In the genomic region with DNA sequence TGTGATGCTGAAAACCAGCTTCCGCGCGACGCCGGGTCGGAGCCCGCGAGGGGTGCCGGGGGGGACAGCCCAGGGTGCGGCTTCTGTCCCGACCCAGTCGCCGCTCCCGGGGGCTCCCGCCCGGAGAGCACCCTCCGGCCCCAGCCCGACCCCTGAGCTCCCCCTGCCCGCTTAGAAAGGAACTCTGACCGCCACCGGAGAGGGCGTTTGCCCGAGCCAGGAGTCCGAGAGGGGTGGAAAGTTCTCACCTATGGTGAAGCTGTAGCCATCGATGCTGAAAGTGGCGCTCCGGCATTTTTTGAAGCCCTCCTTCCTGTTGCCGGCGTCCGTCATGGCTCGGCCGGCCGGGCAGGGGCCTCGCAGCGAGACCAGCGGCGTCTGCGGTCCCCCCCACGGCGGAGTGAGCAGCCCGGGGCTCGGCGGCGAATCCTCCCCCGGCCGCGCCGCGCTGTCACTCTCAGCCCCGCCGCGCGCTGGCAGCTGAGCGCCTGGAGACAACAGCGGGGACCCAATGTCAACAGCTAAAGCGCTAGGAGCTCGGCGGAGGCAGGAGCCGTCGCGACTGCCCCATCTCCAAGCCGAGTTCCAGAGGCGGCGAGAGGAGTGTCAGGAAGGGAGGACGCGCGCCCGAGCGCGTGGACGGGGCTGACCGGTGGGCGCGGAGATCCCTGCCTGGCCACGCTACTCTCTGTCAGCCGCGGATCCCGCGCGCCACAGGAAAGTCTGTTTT, we compare ENCODE assay signal across 9 cellular contexts.
DNase-seq lines count a peak whose midpoint lies in the region; ATAC-seq, FAIRE-seq and TF ChIP-seq lines count a peak whose summit lies in the region.
"Had no signal": no experiment of that assay in that cellular context is flagged by ENCODE, and none has a peak within 500 bp of the region (broad histone marks: within the 10 kb centered on the region; RNA-seq: fewer than 3 reads in every experiment).

No MANE protein-coding gene starts in this region.

- H4K20me1 ChIP-seq in K562 (replicated peaks; ENCODE audit: control insufficient read depth, insufficient read depth, low read length) (no peaks in the 10 kb centered on the region), keratinocyte (ENCODE audit: control insufficient read depth, extremely low read depth, insufficient read depth, low read length) (no peaks in the 10 kb centered on the region)

- no peak for TF ChIP-seq POLR2A in K562 (conservative IDR thresholded peaks at IDR 0.05)

- H3K9me1 ChIP-seq in K562 (ENCODE audit: control insufficient read depth, insufficient read depth, low read length) (no peaks in the 10 kb centered on the region), keratinocyte (ENCODE audit: control insufficient read depth, extremely low read depth, insufficient read depth, low read length) (no peaks in the 10 kb centered on the region)

- DNase-seq in DMS79 treated with DMSO at 0.1 percent for 48 hours (lab: John Stamatoyannopoulos, UW) (peak; percentile 18), DMS79 (lab: John Stamatoyannopoulos, UW) (no peak), K562 (ENCODE audit: extremely low read depth in 1 of 4, low spot score in 3 of 4) (peak in 1 of 4 experiments; percentile 5), keratinocyte (ENCODE audit: low read depth, low spot score) (no peak), HK-2 (ENCODE audit: unreplicated experiment) (no peak), GM10266 (ENCODE audit: extremely low spot score) (no peak)
- DNase-seq: activated CD4-positive, CD25-positive, alpha-beta regulatory T cell had no signal

- in situ Hi-C loops in K562 (cut with MboI): no loop called here

- CTCF ChIA-PET in K562 (lab: Yijun Ruan, JAX; ENCODE audit: low intra/inter-chr PET ratio): no interaction called here

- H3K27me3 ChIP-seq in K562 (ENCODE audit: control insufficient read depth in 2 of 2, insufficient read depth in 2 of 2, low read length in 2 of 2): peaks cover 12 to 28% of the 10 kb centered on the region in 2 experiments; a peak in 3 of 5 replicates
- peaks cover 46% of the 10 kb centered on the region for H3K27me3 ChIP-seq in keratinocyte (ENCODE audit: control insufficient read depth, extremely low read depth, insufficient read depth, low read length)
- H3K27me3 ChIP-seq in stomach smooth muscle (ENCODE audit: control insufficient read depth in 1 of 2, insufficient read depth in 2 of 2, low read length in 2 of 2): peaks cover 15 to 25% of the 10 kb centered on the region in 2 donors

- H3K79me2 ChIP-seq in K562 (ENCODE audit: control insufficient read depth, insufficient read depth, low read length) (no peaks in the 10 kb centered on the region), keratinocyte (ENCODE audit: control insufficient read depth, insufficient read depth, low read length) (no peaks in the 10 kb centered on the region)

- TF ChIP-seq CTCF in K562 (IDR thresholded peaks at IDR 0.05 in 2 of 3, conservative IDR thresholded peaks at IDR 0.05 in 1 of 3; ENCODE audit: insufficient read depth in 2 of 3, low read depth in 1 of 3, low read length in 3 of 3) (no peak), keratinocyte (optimal IDR thresholded peaks at IDR 0.05 in 1 of 3, IDR thresholded peaks at IDR 0.05 in 1 of 3, conservative IDR thresholded peaks at IDR 0.05 in 1 of 3; ENCODE audit: extremely low read depth in 1 of 3, insufficient read depth in 2 of 3, low read length in 3 of 3) (no peak), GM10266 (IDR thresholded peaks at IDR 0.05; ENCODE audit: control insufficient read depth, insufficient read depth, low read depth, missing control alignments) (no peak)

- peak; percentile 73 for ATAC-seq in K562
- ATAC-seq in GM21786 (IDR thresholded peaks at IDR 0.05; ENCODE audit: unreplicated experiment): no peak

- H3K4me2 ChIP-seq in K562 (ENCODE audit: insufficient read depth, low read length) (peak overlapping the region; percentile 69), keratinocyte (ENCODE audit: control insufficient read depth, extremely low read depth, insufficient read depth, low read depth, low read length) (peak overlapping the region; percentile 86)

- no TSS peak for BruUV-seq in K562 (replicated peaks; lab: Mats Ljungman, UMichigan)

- intact Hi-C loops in K562 (cut with micrococcal nuclease): no loop called here

- dilution Hi-C loops in keratinocyte (cut with MboI; ENCODE audit: extremely low pct_ligation_motif_present, low sequenced_read_pairs): no loop called here

- H2AFZ ChIP-seq in K562 (ENCODE audit: low read depth, low read length) (peak overlapping the region; percentile 7; the same call in 1 of the 2 replicates), keratinocyte (ENCODE audit: control insufficient read depth, low read length) (peak overlapping the region; percentile 83)

- H3K9me3 ChIP-seq in K562 (replicated peaks; ENCODE audit: control insufficient read depth, insufficient read depth, low read depth, low read length) (no peaks in the 10 kb centered on the region), keratinocyte (ENCODE audit: control insufficient read depth, low read depth, low read length) (no peaks in the 10 kb centered on the region), stomach smooth muscle (ENCODE audit: control insufficient read depth in 2 of 2, low read length in 2 of 2) (no peaks in the 10 kb centered on the region)

- peaks cover 0 to 12% of the 10 kb centered on the region in 2 experiments; a peak in 3 of 5 replicates for H3K4me1 ChIP-seq in K562 (replicated peaks in 1 of 2; ENCODE audit: control insufficient read depth in 2 of 2, insufficient read depth in 2 of 2, low read length in 2 of 2)
- no peaks in the 10 kb centered on the region for H3K4me1 ChIP-seq in keratinocyte (ENCODE audit: control insufficient read depth, extremely low read depth, insufficient read depth, low read length)
- peaks cover 7% of the 10 kb centered on the region for H3K4me1 ChIP-seq in stomach smooth muscle (ENCODE audit: control insufficient read depth, insufficient read depth, low read length)

- TF ChIP-seq RAD21 in K562 (CRISPR knock-in tag; conservative IDR thresholded peaks at IDR 0.05 in 1 of 2, IDR thresholded peaks at IDR 0.05 in 1 of 2): no peak

- POLR2A ChIA-PET in K562 (lab: Yijun Ruan, JAX): no interaction called here

- FAIRE-seq in K562 (lab: Jason Lieb, UNC): no peak
- FAIRE-seq in keratinocyte (lab: Jason Lieb, UNC): no peak

- H3K4me3 ChIP-seq in K562: peak overlapping the region; percentile 20
- H3K4me3 ChIP-seq in keratinocyte (ENCODE audit: control insufficient read depth in 2 of 3, extremely low read depth in 1 of 3, insufficient read depth in 2 of 3, low read depth in 1 of 3, low read length in 3 of 3): peak overlapping the region; percentile 38 to 49 (median 44)
- H3K4me3 ChIP-seq in stomach smooth muscle (ENCODE audit: low read length in 2 of 2): peak overlapping the region; percentile 38 to 65

- H3K27ac ChIP-seq in K562 (ENCODE audit: extremely low read depth, low read depth, low read length): no peak overlapping the region
- H3K27ac ChIP-seq in keratinocyte (ENCODE audit: control insufficient read depth, insufficient read depth, low read length): no peak overlapping the region
- no peak overlapping the region for H3K27ac ChIP-seq in stomach smooth muscle (ENCODE audit: low read length)

- H3K9ac ChIP-seq in K562 (ENCODE audit: insufficient read depth in 1 of 2, low read depth in 2 of 2, low read length in 2 of 2) (no peak overlapping the region), keratinocyte (ENCODE audit: control insufficient read depth, extremely low read depth, insufficient read depth, low read length) (no peak overlapping the region), stomach smooth muscle (ENCODE audit: low read length in 2 of 2) (no peak overlapping the region)

- H3K36me3 ChIP-seq in K562 (ENCODE audit: control insufficient read depth, insufficient read depth, low read length) (no peaks in the 10 kb centered on the region), keratinocyte (ENCODE audit: control insufficient read depth in 2 of 2, extremely low read depth in 1 of 2, insufficient read depth in 2 of 2, low read length in 2 of 2) (no peaks in the 10 kb centered on the region), stomach smooth muscle (ENCODE audit: control insufficient read depth in 2 of 2, insufficient read depth in 2 of 2, low read length in 2 of 2) (no peaks in the 10 kb centered on the region)

- 1% methylated on average over 60 of the region's 80 CpGs for WGBS in K562 (ENCODE audit: insufficient coverage, low coverage, missing lambda C conversion rate)

- no peak for TF ChIP-seq EP300 in K562 (IDR thresholded peaks at IDR 0.05; ENCODE audit: low read length)

TF ChIP-seq in K562, 482 proteins besides CTCF, POLR2A, EP300 and RAD21 (continues in another document):
- no peak for TF ChIP-seq ZNF444 (CRISPR knock-in tag; IDR thresholded peaks at IDR 0.05)
- no peak for TF ChIP-seq STAT5A (IDR thresholded peaks at IDR 0.05; ENCODE audit: borderline replicate concordance, low read length)
- TF ChIP-seq SPI1 (IDR thresholded peaks at IDR 0.05; ENCODE audit: borderline replicate concordance, low read depth, low read length): no peak
- TF ChIP-seq PHF21A (IDR thresholded peaks at IDR 0.05; ENCODE audit: borderline replicate concordance, low read depth): no peak
- no peak for TF ChIP-seq HNRNPK (IDR thresholded peaks at IDR 0.05; ENCODE audit: low read depth, low read length, poor library complexity, severe bottlenecking)
- TF ChIP-seq GABPB1 (CRISPR knock-in tag; IDR thresholded peaks at IDR 0.05): no peak
- no peak for TF ChIP-seq ZBTB8A (IDR thresholded peaks at IDR 0.05; ENCODE audit: partially characterized antibody)
- no peak for TF ChIP-seq ZNF253 (CRISPR knock-in tag; conservative IDR thresholded peaks at IDR 0.05)
- TF ChIP-seq, protein P1, sequence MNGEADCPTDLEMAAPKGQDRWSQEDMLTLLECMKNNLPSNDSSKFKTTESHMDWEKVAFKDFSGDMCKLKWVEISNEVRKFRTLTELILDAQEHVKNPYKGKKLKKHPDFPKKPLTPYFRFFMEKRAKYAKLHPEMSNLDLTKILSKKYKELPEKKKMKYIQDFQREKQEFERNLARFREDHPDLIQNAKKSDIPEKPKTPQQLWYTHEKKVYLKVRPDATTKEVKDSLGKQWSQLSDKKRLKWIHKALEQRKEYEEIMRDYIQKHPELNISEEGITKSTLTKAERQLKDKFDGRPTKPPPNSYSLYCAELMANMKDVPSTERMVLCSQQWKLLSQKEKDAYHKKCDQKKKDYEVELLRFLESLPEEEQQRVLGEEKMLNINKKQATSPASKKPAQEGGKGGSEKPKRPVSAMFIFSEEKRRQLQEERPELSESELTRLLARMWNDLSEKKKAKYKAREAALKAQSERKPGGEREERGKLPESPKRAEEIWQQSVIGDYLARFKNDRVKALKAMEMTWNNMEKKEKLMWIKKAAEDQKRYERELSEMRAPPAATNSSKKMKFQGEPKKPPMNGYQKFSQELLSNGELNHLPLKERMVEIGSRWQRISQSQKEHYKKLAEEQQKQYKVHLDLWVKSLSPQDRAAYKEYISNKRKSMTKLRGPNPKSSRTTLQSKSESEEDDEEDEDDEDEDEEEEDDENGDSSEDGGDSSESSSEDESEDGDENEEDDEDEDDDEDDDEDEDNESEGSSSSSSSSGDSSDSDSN (IDR thresholded peaks at IDR 0.05; ENCODE audit: borderline replicate concordance in 1 of 2, low read depth in 2 of 2, low read length in 2 of 2): no peak
- TF ChIP-seq BCL6 (CRISPR knock-in tag; IDR thresholded peaks at IDR 0.05): no peak
- TF ChIP-seq TAL1 (IDR thresholded peaks at IDR 0.05): no peak
- no peak for TF ChIP-seq ILF3 (IDR thresholded peaks at IDR 0.05; ENCODE audit: borderline replicate concordance)
